8 cellular contexts compared by ENCODE assay signal in the genomic region with DNA sequence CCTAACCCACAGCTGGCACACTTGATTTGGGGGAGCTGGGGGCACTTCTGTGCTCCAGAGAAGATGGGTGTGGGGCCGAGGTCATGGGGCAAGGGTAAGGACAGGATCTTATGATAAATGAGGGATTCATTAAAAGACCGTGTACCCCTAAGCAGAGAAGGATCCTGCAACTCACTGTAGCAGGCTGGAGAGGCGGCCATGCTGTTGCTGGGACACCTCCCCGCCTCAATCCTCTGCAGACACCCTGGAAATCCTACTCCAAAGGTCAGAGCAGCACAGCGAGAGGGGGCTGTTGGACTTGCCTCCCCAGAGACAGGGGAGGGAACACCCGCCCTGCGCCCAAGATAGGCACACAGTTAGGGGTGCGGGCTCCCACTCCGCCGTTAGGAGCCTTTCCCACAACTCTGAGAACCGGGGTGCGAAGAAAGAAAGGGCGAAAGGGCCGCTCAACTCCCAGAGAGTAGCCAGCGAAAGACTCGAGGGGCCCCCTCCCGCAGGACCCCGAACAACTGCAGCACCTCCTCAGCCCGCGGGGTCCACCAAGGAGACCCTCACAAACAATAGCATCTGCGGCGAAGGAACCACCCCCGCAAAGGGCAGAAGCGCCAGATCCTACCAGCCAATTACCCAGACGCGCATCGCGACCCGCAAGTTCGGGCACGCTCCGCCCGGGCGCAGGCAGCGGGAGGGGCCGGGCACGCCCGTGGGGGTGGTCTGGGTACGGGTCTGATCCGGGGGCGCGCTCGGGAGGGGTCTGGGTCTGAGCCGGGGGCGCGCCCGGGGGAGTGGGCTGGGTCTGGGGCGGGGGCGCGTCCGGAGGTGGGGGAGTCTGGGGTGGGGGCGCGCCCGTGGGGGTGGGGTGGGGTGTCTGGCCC. TPM values are rescaled to one million over a fixed set of nuclear protein-coding genes. Genes with fewer than 3 reads are reported as not detected.
A peak's percentile ranks its signal among the peaks of the same experiment; 100 is the strongest.
DNase-seq lines count a peak whose midpoint lies in the region; ATAC-seq and TF ChIP-seq lines count a peak whose summit lies in the region.

No MANE protein-coding gene starts in this region.

- in situ Hi-C loops in G401 (cut with HindIII; ENCODE audit: low sequenced_read_pairs): no loop called here

- H3K4me1 ChIP-seq in body of pancreas (peaks cover 11% of the 10 kb centered on the region), lung (ENCODE audit: control insufficient read depth in 2 of 2, insufficient read depth in 2 of 2, low read length in 2 of 2) (peaks cover 0 to 3% of the 10 kb centered on the region in 2 donors), vagina (peaks cover 22% of the 10 kb centered on the region)

- H3K27ac Mint-ChIP-seq in IgD-negative memory B cell: peak overlapping the region in 1 of 3 donors; percentile 31

- H3K9me3 ChIP-seq in AG04450 (ENCODE audit: control insufficient read depth, insufficient read depth, low read length) (no peaks in the 10 kb centered on the region; the same call in 1 of the 2 replicates), body of pancreas (no peaks in the 10 kb centered on the region), lung (ENCODE audit: control insufficient read depth in 2 of 2, insufficient read depth in 1 of 2, low read length in 1 of 2) (no peaks in the 10 kb centered on the region), vagina (no peaks in the 10 kb centered on the region)

- CTCF ChIA-PET in AG04450 (lab: Charles Lee): no interaction called here

- H3K27me3 ChIP-seq in AG04450 (ENCODE audit: control insufficient read depth, insufficient read depth, low read length): peaks cover 3% of the 10 kb centered on the region
- H3K27me3 ChIP-seq in body of pancreas: no peaks in the 10 kb centered on the region
- no peaks in the 10 kb centered on the region for H3K27me3 ChIP-seq in lung (ENCODE audit: control insufficient read depth, insufficient read depth)
- no peaks in the 10 kb centered on the region for H3K27me3 ChIP-seq in vagina

- H3K36me3 Mint-ChIP-seq in IgD-negative memory B cell: no peaks in the 10 kb centered on the region

- peaks cover 38% of the 10 kb centered on the region for H3K27me3 Mint-ChIP-seq in IgD-negative memory B cell

- WGBS in body of pancreas, 2 donors: 20 to 34% methylated on average over 35 to 52 of the region's 54 CpGs
- WGBS in lung, 2 donors: 18 to 24% methylated on average over 44 to 54 of the region's 54 CpGs

- DNase-seq in AG04450 (ENCODE audit: low read depth, low spot score) (no peak), body of pancreas (no peak), lung (ENCODE audit: low spot score) (peak; percentile 28), vagina (ENCODE audit: extremely low spot score in 2 of 2) (peak in 1 of 2 donors; percentile 86), putamen (ENCODE audit: low spot score) (no peak), G401 (ENCODE audit: low spot score) (no peak)

- H3K4me3 ChIP-seq in AG04450 (ENCODE audit: low read depth, low read length) (peak overlapping the region; percentile 73), body of pancreas (peak overlapping the region; percentile 63 to 81), lung (no peak overlapping the region), vagina (peak overlapping the region; percentile 69 to 82)

- peaks cover 0 to 2% (median 0%) of the 10 kb centered on the region in 3 donors for H3K9me3 Mint-ChIP-seq in IgD-negative memory B cell

- no peaks in the 10 kb centered on the region for H3K4me1 Mint-ChIP-seq in IgD-negative memory B cell

- ATAC-seq in body of pancreas (no peak), lung (ENCODE audit: insufficient read depth, low FRiP score) (no peak), GM18498 (IDR thresholded peaks at IDR 0.05; ENCODE audit: unreplicated experiment) (no peak)

- H3K4me3 Mint-ChIP-seq in IgD-negative memory B cell: peak overlapping the region in 3 of 4 donors; percentile 41 to 82 (median 65)

- intact Hi-C loops in body of pancreas (cut with DNase I): no loop called here
- intact Hi-C loops in vagina (cut with DNase I): no loop called here

- POLR2A ChIA-PET in AG04450 (lab: Yijun Ruan, JAX): no interaction called here

- TF ChIP-seq POLR2A in body of pancreas (IDR thresholded peaks at IDR 0.05) (no peak), vagina (IDR thresholded peaks at IDR 0.05) (no peak)

- H3K27ac ChIP-seq in AG04450 (ENCODE audit: low read depth, low read length): no peak overlapping the region
- no peak overlapping the region for H3K27ac ChIP-seq in body of pancreas
- H3K27ac ChIP-seq in lung (ENCODE audit: low read depth in 1 of 2, low read length in 1 of 2): no peak overlapping the region
- peak overlapping the region; percentile 88 for H3K27ac ChIP-seq in vagina

- TF ChIP-seq CTCF in AG04450 (IDR thresholded peaks at IDR 0.05; ENCODE audit: low read depth, low read length) (no peak), body of pancreas (IDR thresholded peaks at IDR 0.05) (no peak), lung (IDR thresholded peaks at IDR 0.05; ENCODE audit: control extremely low read depth, extremely low read depth) (no peak), vagina (IDR thresholded peaks at IDR 0.05) (no peak)

- H3K36me3 ChIP-seq in body of pancreas (replicated peaks in 1 of 2; ENCODE audit: insufficient read depth in 1 of 2, low read depth in 2 of 2) (no peaks in the 10 kb centered on the region), lung (ENCODE audit: control insufficient read depth in 2 of 2, insufficient read depth in 2 of 2, low read length in 2 of 2) (no peaks in the 10 kb centered on the region), vagina (no peaks in the 10 kb centered on the region)

RNA-seq across cellular contexts. Expression of a gene that starts 1.3 kb away (rescaled TPM):
- polyA plus RNA-seq in AG04450 (2011; rRNA removed) (9.6 and 11.2 TPM in 2 replicates), IgD-negative memory B cell (not detected), lung (1 to 10 TPM; 1.8 to 1.9 TPM)
- polyA minus RNA-seq in AG04450 (2011; rRNA and poly(A)+ RNA removed): 8.1 and 10.0 TPM in 2 replicates
- total RNA-seq in body of pancreas (1 to 10 TPM; 2.6 to 3.1 TPM), lung (1 to 10 TPM; 4.4 to 9.8 TPM), vagina (32.7 TPM)
- total RNA-seq in G401 (2014; rRNA removed; shearing (Covaris generic)): 8.3 and 9.2 TPM in 2 replicates
